7 cellular contexts compared by ENCODE assay signal in the genomic region with DNA sequence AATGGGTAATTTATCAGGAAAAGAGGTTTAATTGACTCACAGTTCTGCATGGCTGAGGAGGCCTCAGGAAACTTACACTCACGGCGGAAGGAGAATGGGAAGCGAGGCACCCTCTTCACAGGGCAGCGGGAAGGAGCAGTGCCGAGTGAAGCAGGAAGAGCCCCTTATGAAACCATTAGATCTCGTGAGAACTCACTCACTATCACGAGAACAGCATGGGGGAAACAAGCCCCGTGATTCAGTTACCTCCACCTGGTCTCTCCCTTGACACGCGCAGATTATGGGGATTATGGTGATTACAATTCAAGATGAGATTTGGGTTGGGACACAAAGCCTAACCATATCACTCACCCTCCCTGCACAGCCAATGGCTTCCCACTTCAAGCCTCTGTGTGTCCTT.
DNase-seq lines count a peak whose midpoint lies in the region; ATAC-seq, FAIRE-seq and TF ChIP-seq lines count a peak whose summit lies in the region.
"Not testable (repeated sequence)": the region's sequence is repeated elsewhere in the genome, so short reads cannot be mapped to it uniquely, and the experiment has no call there.

No MANE protein-coding gene starts in this region.

- TF ChIP-seq RAD21 in K562 (CRISPR knock-in tag; conservative IDR thresholded peaks at IDR 0.05 in 1 of 2, IDR thresholded peaks at IDR 0.05 in 1 of 2); HepG2 (CRISPR knock-in tag; IDR thresholded peaks at IDR 0.05): not testable (repeated sequence)

- not testable (repeated sequence) for H3F3A ChIP-seq in DOHH2 (ENCODE audit: control insufficient read depth, insufficient read depth); OCI-LY1 (ENCODE audit: insufficient read depth, low read length); SU-DHL-6 (ENCODE audit: insufficient read depth)

- peaks cover 19% of the 10 kb centered on the region for H3K27me3 ChIP-seq in DOHH2 (ENCODE audit: control insufficient read depth, low read length)
- H3K27me3 ChIP-seq in OCI-LY1 (ENCODE audit: insufficient read depth, low read length); SU-DHL-6 (ENCODE audit: low read length): not testable (repeated sequence)
- peaks cover 43 to 69% of the 10 kb centered on the region in 2 experiments for H3K27me3 ChIP-seq in K562 (ENCODE audit: control insufficient read depth in 2 of 2, insufficient read depth in 2 of 2, low read length in 2 of 2)
- H3K27me3 ChIP-seq in HepG2 (ENCODE audit: control insufficient read depth in 1 of 2, insufficient read depth in 2 of 2, low read length in 2 of 2): peaks cover 5 to 57% of the 10 kb centered on the region in 2 experiments; a peak in 4 of 5 replicates

- not testable (repeated sequence) for H3K9me3 Mint-ChIP-seq in activated naive CD8-positive, alpha-beta T cell treated with anti-CD3 and anti-CD28 coated beads for 36 hours

- not testable (repeated sequence) for H3K4me1 ChIP-seq in DOHH2 (ENCODE audit: control insufficient read depth, low read length); OCI-LY1 (ENCODE audit: insufficient read depth, low read length, severe bottlenecking); K562 (replicated peaks in 1 of 2; ENCODE audit: control insufficient read depth in 2 of 2, insufficient read depth in 2 of 2, low read length in 2 of 2); HepG2 (ENCODE audit: insufficient read depth, low read length)

- BruUV-seq in K562 (replicated peaks; lab: Mats Ljungman, UMichigan); HepG2 (replicated peaks; lab: Mats Ljungman, UMichigan): not testable (repeated sequence)

- not testable (repeated sequence) for TF ChIP-seq EP300 in K562 (IDR thresholded peaks at IDR 0.05; ENCODE audit: low read length); HepG2 (IDR thresholded peaks at IDR 0.05; ENCODE audit: low read depth in 2 of 2, low read length in 2 of 2); HepG2 (CRISPR knock-in tag; IDR thresholded peaks at IDR 0.05; ENCODE audit: borderline replicate concordance)

- CTCF ChIA-PET in K562 (lab: Yijun Ruan, JAX; ENCODE audit: low intra/inter-chr PET ratio); HepG2 (lab: Yijun Ruan, JAX; ENCODE audit: low intra/inter-chr PET ratio, low total read pairs): not testable (repeated sequence)

- peaks cover 32% of the 10 kb centered on the region for H3K27me3 Mint-ChIP-seq in activated naive CD8-positive, alpha-beta T cell treated with anti-CD3 and anti-CD28 coated beads for 36 hours

- H3K4me2 ChIP-seq in DOHH2 (ENCODE audit: low read length) (peak overlapping the region; percentile 52), OCI-LY1 (ENCODE audit: low read length) (peak overlapping the region; percentile 17; the same call in 1 of the 2 replicates), SU-DHL-6 (ENCODE audit: low read depth, low read length, poor library complexity, severe bottlenecking) (peak overlapping the region; percentile 29), K562 (ENCODE audit: insufficient read depth, low read length) (0 out of 2 replicates have a peak overlapping the region, but pooled peaks have one; percentile 12), HepG2 (ENCODE audit: low read depth, low read length) (peak overlapping the region; percentile 29; the same call in 1 of the 2 replicates)

- not testable (repeated sequence) for H3K9ac ChIP-seq in OCI-LY1 (ENCODE audit: low read length); K562 (ENCODE audit: insufficient read depth in 1 of 2, low read depth in 2 of 2, low read length in 2 of 2); HepG2 (ENCODE audit: insufficient read depth, low read depth, low read length)
- peak overlapping the region; percentile 14; the same call in 1 of the 2 replicates for H3K9ac ChIP-seq in SU-DHL-6 (ENCODE audit: low read length)

- not testable (repeated sequence) for H3K79me2 ChIP-seq in DOHH2 (ENCODE audit: control insufficient read depth, low read length); OCI-LY1 (ENCODE audit: insufficient read depth, low read length); SU-DHL-6 (ENCODE audit: insufficient read depth, low read length); K562 (ENCODE audit: control insufficient read depth, insufficient read depth, low read length); HepG2 (ENCODE audit: insufficient read depth, low read length)

- H3K27ac Mint-ChIP-seq in activated naive CD8-positive, alpha-beta T cell treated with anti-CD3 and anti-CD28 coated beads for 36 hours: not testable (repeated sequence)

- H3K4me1 Mint-ChIP-seq in activated naive CD8-positive, alpha-beta T cell treated with anti-CD3 and anti-CD28 coated beads for 36 hours: not testable (repeated sequence)

- TF ChIP-seq POLR2A in K562 (conservative IDR thresholded peaks at IDR 0.05): not testable (repeated sequence)
- 0 out of 4 replicates have a peak, but pooled peaks of 1 of the 2 experiments have one; percentile 26 for TF ChIP-seq POLR2A in HepG2 (IDR thresholded peaks at IDR 0.05; ENCODE audit: insufficient read depth in 1 of 2, low read depth in 2 of 2, low read length in 2 of 2)

- DNase-seq in NCI-H82 (lab: John Stamatoyannopoulos, UW): peak; percentile 97
- not testable (repeated sequence) for DNase-seq in activated naive CD8-positive, alpha-beta T cell treated with anti-CD3 and anti-CD28 coated beads for 36 hours; K562 (ENCODE audit: extremely low read depth in 1 of 4, low spot score in 3 of 4); HepG2 (ENCODE audit: low spot score)

- not testable (repeated sequence) for H4K20me1 ChIP-seq in DOHH2 (ENCODE audit: control insufficient read depth, insufficient read depth, low read depth, low read length); OCI-LY1 (ENCODE audit: insufficient read depth, low read length); SU-DHL-6 (ENCODE audit: low read depth, low read length); K562 (replicated peaks; ENCODE audit: control insufficient read depth, insufficient read depth, low read length); HepG2 (ENCODE audit: insufficient read depth, low read length)

- H3K4me3 Mint-ChIP-seq in activated naive CD8-positive, alpha-beta T cell treated with anti-CD3 and anti-CD28 coated beads for 36 hours: peak overlapping the region; percentile 49

- POLR2A ChIA-PET in K562 (lab: Yijun Ruan, JAX): interaction anchor here (0.7 kb wide), 1 partner anchor 611 kb away, joined by 3 read pairs; no protein-coding TSS in a partner anchor
- POLR2A ChIA-PET in HepG2 (lab: Yijun Ruan, JAX): not testable (repeated sequence)

- intact Hi-C loops in K562 (cut with micrococcal nuclease); HepG2 (cut with micrococcal nuclease; ENCODE audit: unreplicated experiment): not testable (repeated sequence)

- FAIRE-seq in K562 (lab: Jason Lieb, UNC); HepG2 (lab: Jason Lieb, UNC): not testable (repeated sequence)

- not testable (repeated sequence) for H3K36me3 Mint-ChIP-seq in activated naive CD8-positive, alpha-beta T cell treated with anti-CD3 and anti-CD28 coated beads for 36 hours

- ATAC-seq in K562: peak; percentile 65
- ATAC-seq in HepG2: not testable (repeated sequence)

- in situ Hi-C loops in K562 (cut with MboI); HepG2 (cut with HindIII; ENCODE audit: extremely low pct_ligation_motif_present, low pct_unique_long_range_greater_than_20kb): not testable (repeated sequence)

- not testable (repeated sequence) for TF ChIP-seq CTCF in DOHH2 (IDR thresholded peaks at IDR 0.05; ENCODE audit: low read depth, low read length, poor library complexity, severe bottlenecking); OCI-LY1 (IDR thresholded peaks at IDR 0.05; ENCODE audit: low read length); SU-DHL-6 (IDR thresholded peaks at IDR 0.05; ENCODE audit: insufficient read depth, low read length, poor library complexity, severe bottlenecking); K562 (IDR thresholded peaks at IDR 0.05 in 2 of 3, conservative IDR thresholded peaks at IDR 0.05 in 1 of 3; ENCODE audit: insufficient read depth in 2 of 3, low read depth in 1 of 3, low read length in 3 of 3); HepG2 (CRISPR knock-in tag; IDR thresholded peaks at IDR 0.05)

- not testable (repeated sequence) for H3K27ac ChIP-seq in DOHH2 (ENCODE audit: low read depth, low read length); OCI-LY1 (ENCODE audit: low read depth, low read length, poor library complexity, severe bottlenecking); SU-DHL-6 (ENCODE audit: low read depth, low read length); K562 (ENCODE audit: extremely low read depth, low read depth, low read length); HepG2 (ENCODE audit: extremely low read length, insufficient read depth, low read length)

- WGBS in K562 (ENCODE audit: insufficient coverage, low coverage, missing lambda C conversion rate): 0% methylated on average over 10 of the region's 10 CpGs
- 8% methylated on average over 2 of the region's 10 CpGs for WGBS in HepG2 (ENCODE audit: low lambda C conversion rate)

- H3K9me1 ChIP-seq in K562 (ENCODE audit: control insufficient read depth, insufficient read depth, low read length): not testable (repeated sequence)

- not testable (repeated sequence) for H2AFZ ChIP-seq in OCI-LY1 (ENCODE audit: low read length); SU-DHL-6 (ENCODE audit: low read depth, low read length, severe bottlenecking); HepG2 (ENCODE audit: low read length)
- H2AFZ ChIP-seq in K562 (ENCODE audit: low read depth, low read length): 0 out of 2 replicates have a peak overlapping the region, but pooled peaks have one; percentile 9

- H3K9me2 ChIP-seq in DOHH2 (replicated peaks; ENCODE audit: control insufficient read depth, low read length); OCI-LY1 (ENCODE audit: low read depth, low read length); SU-DHL-6 (replicated peaks; ENCODE audit: insufficient read depth, low read length): not testable (repeated sequence)

- H3K9me3 ChIP-seq in DOHH2 (ENCODE audit: control insufficient read depth, insufficient read depth, low read length); OCI-LY1 (ENCODE audit: low read length); SU-DHL-6 (ENCODE audit: insufficient read depth, low read length); K562 (replicated peaks; ENCODE audit: control insufficient read depth, insufficient read depth, low read depth, low read length); HepG2 (ENCODE audit: low read length): not testable (repeated sequence)

- not testable (repeated sequence) for H3K36me3 ChIP-seq in DOHH2 (ENCODE audit: control insufficient read depth, low read length); OCI-LY1 (ENCODE audit: insufficient read depth, low read length); SU-DHL-6 (ENCODE audit: low read length); K562 (ENCODE audit: control insufficient read depth, insufficient read depth, low read length); HepG2 (replicated peaks in 1 of 2; ENCODE audit: control insufficient read depth in 1 of 2, insufficient read depth in 2 of 2, low read length in 2 of 2)

- H3K4me3 ChIP-seq in DOHH2 (ENCODE audit: low read length) (peak overlapping the region; percentile 67), OCI-LY1 (ENCODE audit: low read depth, low read length, poor library complexity, severe bottlenecking) (peak overlapping the region; percentile 29), SU-DHL-6 (ENCODE audit: insufficient read depth, low read length, poor library complexity, severe bottlenecking) (peak overlapping the region; percentile 17), HepG2 (replicated peaks in 1 of 3; ENCODE audit: insufficient read depth in 1 of 3, low read depth in 2 of 3, low read length in 3 of 3) (peak overlapping the region in 1 of 3 experiments; percentile 39; a peak in 1 of 6 replicates)
- not testable (repeated sequence) for H3K4me3 ChIP-seq in K562
